ENCODE assay signal across 12 cellular contexts in the genomic region with DNA sequence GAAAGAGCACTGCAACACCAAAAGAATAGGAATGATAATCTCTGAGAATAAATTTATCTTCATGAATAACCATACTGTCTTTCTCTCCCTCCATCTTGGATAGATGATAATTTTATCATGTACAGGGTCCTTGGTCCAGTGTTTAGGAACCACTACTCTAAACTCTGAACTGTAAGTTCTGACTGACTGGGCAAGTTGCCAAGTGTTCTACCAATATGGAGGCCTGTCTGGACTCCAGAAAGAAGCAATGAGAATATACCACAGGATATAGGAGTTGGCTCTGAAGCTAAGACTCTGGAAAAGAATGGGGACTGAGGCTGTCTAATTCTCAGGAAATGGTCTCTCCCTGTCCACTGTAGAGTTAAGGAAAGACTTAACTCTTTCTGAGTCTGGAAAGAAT. TPM values are rescaled to one million over a fixed set of nuclear protein-coding genes. Genes with fewer than 3 reads are reported as not detected.
DNase-seq lines count a peak whose midpoint lies in the region; ATAC-seq, FAIRE-seq and TF ChIP-seq lines count a peak whose summit lies in the region.
"Had no signal": no experiment of that assay in that cellular context is flagged by ENCODE, and none has a peak within 500 bp of the region (broad histone marks: within the 10 kb centered on the region; RNA-seq: fewer than 3 reads in every experiment).

No MANE protein-coding gene starts in this region.

- H3K4me1 Mint-ChIP-seq in activated CD4-positive, alpha-beta memory T cell treated with anti-CD3 and anti-CD28 coated beads for 36 hours (ENCODE audit: low read depth) = peaks cover 41% of the 10 kb centered on the region
- peaks cover 65 to 77% of the 10 kb centered on the region in 2 donors for H3K4me1 Mint-ChIP-seq in immature natural killer cell

- H3K9ac ChIP-seq in HepG2 (ENCODE audit: insufficient read depth, low read depth, low read length) = no peak overlapping the region

- in situ Hi-C loops in HepG2 (cut with HindIII; ENCODE audit: extremely low pct_ligation_motif_present, low pct_unique_long_range_greater_than_20kb) = no loop called here

- CTCF ChIA-PET in HepG2 (lab: Yijun Ruan, JAX; ENCODE audit: low intra/inter-chr PET ratio, low total read pairs) = no interaction called here
- CTCF ChIA-PET in activated CD4-positive, alpha-beta memory T cell treated with anti-CD3 and anti-CD28 coated beads for 36 hours (lab: Charles Lee) = interaction anchor here (2.5 kb wide), 1 partner anchor 18 kb away, joined by 10 read pairs; no protein-coding TSS in a partner anchor

- TF ChIP-seq POLR2A in HepG2 (IDR thresholded peaks at IDR 0.05; ENCODE audit: insufficient read depth in 1 of 2, low read depth in 2 of 2, low read length in 2 of 2) (no peak), right lobe of liver (IDR thresholded peaks at IDR 0.05) (no peak)

- ATAC-seq in HepG2 (no peak), right lobe of liver (no peak), HG02973 (IDR thresholded peaks at IDR 0.05; ENCODE audit: unreplicated experiment) (no peak), GM18870 (IDR thresholded peaks at IDR 0.05; ENCODE audit: unreplicated experiment) (no peak)
- ATAC-seq: mucosa of descending colon had no signal

- no peak overlapping the region for H2AFZ ChIP-seq in HepG2 (ENCODE audit: low read length)

- TF ChIP-seq RAD21 in HepG2 (CRISPR knock-in tag; IDR thresholded peaks at IDR 0.05) = no peak

- H3K9me3 Mint-ChIP-seq in activated CD4-positive, alpha-beta memory T cell treated with anti-CD3 and anti-CD28 coated beads for 36 hours = no peaks in the 10 kb centered on the region
- H3K9me3 Mint-ChIP-seq in immature natural killer cell = no peaks in the 10 kb centered on the region

- H4K20me1 ChIP-seq in HepG2 (ENCODE audit: insufficient read depth, low read length) = no peaks in the 10 kb centered on the region

- DNase-seq in HepG2 (ENCODE audit: low spot score) (no peak), right lobe of liver (no peak), immature natural killer cell (no peak), NCI-H2081 (lab: John Stamatoyannopoulos, UW) (no peak), hippocampal formation (lab: John Stamatoyannopoulos, UW) (no peak)
- DNase-seq in activated CD4-positive, alpha-beta memory T cell treated with anti-CD3 and anti-CD28 coated beads for 36 hours = no peak
- DNase-seq: effector CD8-positive, alpha-beta T cell; mucosa of descending colon; NCI-H1694; Peyer's patch had no signal

- BruUV-seq in HepG2 (replicated peaks; lab: Mats Ljungman, UMichigan) = no TSS peak

- intact Hi-C loops in HepG2 (cut with micrococcal nuclease; ENCODE audit: unreplicated experiment) = loop anchor here (10.0 kb wide), 1 partner anchor 252 kb away; a partner anchor contains a TSS
- intact Hi-C loops in right lobe of liver (cut with DNase I) = no loop called here
- intact Hi-C loops in activated CD4-positive, alpha-beta memory T cell treated with anti-CD3 and anti-CD28 coated beads for 36 hours (cut with micrococcal nuclease) = loop anchor here (5.0 to 10.0 kb wide), 3 partner anchors 514 to 1628 kb away; a partner anchor contains a TSS

- H3K9me3 ChIP-seq in HepG2 (ENCODE audit: low read length) (no peaks in the 10 kb centered on the region), right lobe of liver (no peaks in the 10 kb centered on the region)
- H3K9me3 ChIP-seq: mucosa of descending colon, Peyer's patch had no signal

- H3K27ac ChIP-seq in HepG2 (ENCODE audit: extremely low read length, insufficient read depth, low read length) = no peak overlapping the region
- H3K27ac ChIP-seq in right lobe of liver = no peak overlapping the region
- H3K27ac ChIP-seq: Peyer's patch had no signal

- H3K27me3 Mint-ChIP-seq in activated CD4-positive, alpha-beta memory T cell treated with anti-CD3 and anti-CD28 coated beads for 36 hours = no peaks in the 10 kb centered on the region
- H3K27me3 Mint-ChIP-seq in immature natural killer cell (ENCODE audit: low read depth in 3 of 3) = peaks cover 0 to 4% (median 3%) of the 10 kb centered on the region in 3 donors

- H3K4me1 ChIP-seq in HepG2 (ENCODE audit: insufficient read depth, low read length) (peaks cover 34% of the 10 kb centered on the region), right lobe of liver (peaks cover 0 to 32% (median 7%) of the 10 kb centered on the region in 4 donors)

- TF ChIP-seq CTCF in HepG2 (CRISPR knock-in tag; IDR thresholded peaks at IDR 0.05) (no peak), right lobe of liver (IDR thresholded peaks at IDR 0.05) (no peak)

- POLR2A ChIA-PET in HepG2 (lab: Yijun Ruan, JAX) = no interaction called here
- POLR2A ChIA-PET in activated CD4-positive, alpha-beta memory T cell treated with anti-CD3 and anti-CD28 coated beads for 36 hours (lab: Charles Lee) = no interaction called here

- FAIRE-seq in HepG2 (lab: Jason Lieb, UNC) = no peak

- H3K4me3 ChIP-seq in HepG2 (replicated peaks in 1 of 3; ENCODE audit: insufficient read depth in 1 of 3, low read depth in 2 of 3, low read length in 3 of 3) = no peak overlapping the region; a peak in 1 of 6 replicates
- no peak overlapping the region for H3K4me3 ChIP-seq in right lobe of liver
- H3K4me3 ChIP-seq: mucosa of descending colon had no signal

- TF ChIP-seq EP300 in HepG2 (IDR thresholded peaks at IDR 0.05; ENCODE audit: low read depth in 2 of 2, low read length in 2 of 2) (no peak), HepG2 (CRISPR knock-in tag; IDR thresholded peaks at IDR 0.05; ENCODE audit: borderline replicate concordance) (no peak)

- peaks cover 3% of the 10 kb centered on the region for H3K36me3 Mint-ChIP-seq in activated CD4-positive, alpha-beta memory T cell treated with anti-CD3 and anti-CD28 coated beads for 36 hours
- no peaks in the 10 kb centered on the region for H3K36me3 Mint-ChIP-seq in immature natural killer cell

- no peak overlapping the region for H3K27ac Mint-ChIP-seq in activated CD4-positive, alpha-beta memory T cell treated with anti-CD3 and anti-CD28 coated beads for 36 hours
- peak overlapping the region in 5 of 6 donors; percentile 39 to 92 (median 63) for H3K27ac Mint-ChIP-seq in immature natural killer cell

- peak overlapping the region; percentile 25 for H3K4me3 Mint-ChIP-seq in activated CD4-positive, alpha-beta memory T cell treated with anti-CD3 and anti-CD28 coated beads for 36 hours
- peak overlapping the region in 4 of 5 donors; percentile 23 to 99 (median 76) for H3K4me3 Mint-ChIP-seq in immature natural killer cell

- peaks cover 46% of the 10 kb centered on the region for H3K79me2 ChIP-seq in HepG2 (ENCODE audit: insufficient read depth, low read length)

- peaks cover 0 to 2% of the 10 kb centered on the region in 2 experiments; a peak in 1 of 5 replicates for H3K27me3 ChIP-seq in HepG2 (ENCODE audit: control insufficient read depth in 1 of 2, insufficient read depth in 2 of 2, low read length in 2 of 2)
- no peaks in the 10 kb centered on the region for H3K27me3 ChIP-seq in right lobe of liver
- H3K27me3 ChIP-seq: Peyer's patch had no signal

- peak overlapping the region; percentile 93 for H3K4me2 ChIP-seq in HepG2 (ENCODE audit: low read depth, low read length)

- no peaks in the 10 kb centered on the region for H3K36me3 ChIP-seq in HepG2 (replicated peaks in 1 of 2; ENCODE audit: control insufficient read depth in 1 of 2, insufficient read depth in 2 of 2, low read length in 2 of 2)
- no peaks in the 10 kb centered on the region for H3K36me3 ChIP-seq in right lobe of liver
- H3K36me3 ChIP-seq: Peyer's patch had no signal

RNA-seq across cellular contexts. Expression of a gene that starts 1.5 kb away (rescaled TPM):
- total RNA-seq in HepG2 (2016; rRNA removed; fragmentation: Illumina TruSeq; extraction: Trizol) (10.8 and 14.1 TPM in 2 replicates), right lobe of liver (10 to 100 TPM; 20.3 to 37.5 (median 27.8) TPM)
- total RNA-seq in HepG2 (2016; cell fraction: cytosol; rRNA removed; fragmentation: Illumina TruSeq; extraction: Trizol; ENCODE audit: low read depth) = 1.9 and 2.2 TPM in 2 replicates
- total RNA-seq in HepG2 (2016; cell fraction: insoluble cytoplasmic fraction; rRNA removed; fragmentation: Illumina TruSeq; extraction: Trizol) = 7.0 and 14.0 TPM in 2 replicates
- total RNA-seq in HepG2 (2016; cell fraction: membrane; rRNA removed; fragmentation: Illumina TruSeq; extraction: Trizol) = 4.6 TPM in 2 replicates
- total RNA-seq in HepG2 (2016; cell fraction: nucleus; rRNA removed; fragmentation: Illumina TruSeq; extraction: Trizol) = 19.5 and 19.8 TPM in 2 replicates
- polyA plus RNA-seq in HepG2 (2011; rRNA removed) (18.6 and 19.8 TPM in 2 replicates), immature natural killer cell (10 to 100 TPM; 11.9 to 20.5 (median 15.1) TPM)
- polyA plus RNA-seq in HepG2 (2011; cell fraction: cytosol; rRNA removed) = 7.7 and 17.1 TPM in 2 replicates
- polyA plus RNA-seq in HepG2 (2011; cell fraction: nucleus; rRNA removed) = 117 and 120 TPM in 2 replicates
- polyA plus RNA-seq in HepG2 (2012) = 7.3 and 8.4 TPM in 2 replicates
- 0.87 and 0.91 TPM in 2 replicates for polyA plus RNA-seq in HepG2 (2016; cell fraction: cytosol; fragmentation: Illumina TruSeq; extraction: Trizol; ENCODE audit: low read depth)
- 5.6 and 7.1 TPM in 2 replicates for polyA plus RNA-seq in HepG2 (2016; cell fraction: insoluble cytoplasmic fraction; fragmentation: Illumina TruSeq; extraction: Trizol; ENCODE audit: low read depth)
- 1.9 TPM in 2 replicates for polyA plus RNA-seq in HepG2 (2016; cell fraction: membrane; fragmentation: Illumina TruSeq; extraction: Trizol; ENCODE audit: low read depth)
- 40.7 and 43.9 TPM in 2 replicates for polyA plus RNA-seq in HepG2 (2016; cell fraction: nucleus; fragmentation: Illumina TruSeq; extraction: Trizol; ENCODE audit: insufficient read depth, low read depth)
- polyA minus RNA-seq in HepG2 (2011; rRNA and poly(A)+ RNA removed; ENCODE audit: low replicate concordance) = 38.9 and 55.6 TPM in 2 replicates
- 4.6 and 7.2 TPM in 2 replicates for polyA minus RNA-seq in HepG2 (2011; cell fraction: cytosol; rRNA and poly(A)+ RNA removed)
- 30.1 and 32.3 TPM in 2 replicates for polyA minus RNA-seq in HepG2 (2011; cell fraction: nucleus; rRNA and poly(A)+ RNA removed)
- 10 to 100 TPM; 15.3 to 15.8 TPM for total RNA-seq in activated CD4-positive, alpha-beta memory T cell treated with anti-CD3 and anti-CD28 coated beads for 36 hours

RNA-seq across cellular contexts. Expression of a gene that starts 6.0 kb away (rescaled TPM):
- total RNA-seq in HepG2 (2016; rRNA removed; fragmentation: Illumina TruSeq; extraction: Trizol) (not detected in 2 replicates), right lobe of liver (under 1 TPM in 1 of 6 experiments, not detected in 5; 0.25 TPM)
- not detected in 2 replicates for total RNA-seq in HepG2 (2016; cell fraction: cytosol; rRNA removed; fragmentation: Illumina TruSeq; extraction: Trizol; ENCODE audit: low read depth)
- total RNA-seq in HepG2 (2016; cell fraction: insoluble cytoplasmic fraction; rRNA removed; fragmentation: Illumina TruSeq; extraction: Trizol) = not detected in 2 replicates
- total RNA-seq in HepG2 (2016; cell fraction: membrane; rRNA removed; fragmentation: Illumina TruSeq; extraction: Trizol) = not detected in 2 replicates
- not detected in 2 replicates for total RNA-seq in HepG2 (2016; cell fraction: nucleus; rRNA removed; fragmentation: Illumina TruSeq; extraction: Trizol)
- polyA plus RNA-seq in HepG2 (2011; rRNA removed) (0.03 and 0.07 TPM in 2 replicates), immature natural killer cell (not detected)
- 0.04 TPM in 1 of 2 replicates, not detected in the other for polyA plus RNA-seq in HepG2 (2011; cell fraction: cytosol; rRNA removed)
- 0.21 TPM in 1 of 2 replicates, not detected in the other for polyA plus RNA-seq in HepG2 (2011; cell fraction: nucleus; rRNA removed)
- not detected in 2 replicates for polyA plus RNA-seq in HepG2 (2012)
- not detected in 2 replicates for polyA plus RNA-seq in HepG2 (2016; cell fraction: cytosol; fragmentation: Illumina TruSeq; extraction: Trizol; ENCODE audit: low read depth)
- not detected in 2 replicates for polyA plus RNA-seq in HepG2 (2016; cell fraction: insoluble cytoplasmic fraction; fragmentation: Illumina TruSeq; extraction: Trizol; ENCODE audit: low read depth)
- not detected in 2 replicates for polyA plus RNA-seq in HepG2 (2016; cell fraction: membrane; fragmentation: Illumina TruSeq; extraction: Trizol; ENCODE audit: low read depth)
- polyA plus RNA-seq in HepG2 (2016; cell fraction: nucleus; fragmentation: Illumina TruSeq; extraction: Trizol; ENCODE audit: insufficient read depth, low read depth) = not detected in 2 replicates
- polyA minus RNA-seq in HepG2 (2011; rRNA and poly(A)+ RNA removed; ENCODE audit: low replicate concordance) = 0.09 and 0.10 TPM in 2 replicates
- not detected in 2 replicates for polyA minus RNA-seq in HepG2 (2011; cell fraction: cytosol; rRNA and poly(A)+ RNA removed)
- not detected in 2 replicates for polyA minus RNA-seq in HepG2 (2011; cell fraction: nucleus; rRNA and poly(A)+ RNA removed)
- total RNA-seq in activated CD4-positive, alpha-beta memory T cell treated with anti-CD3 and anti-CD28 coated beads for 36 hours = not detected

RNA-seq across cellular contexts. Expression of a gene that starts 26.7 kb away (rescaled TPM):
- total RNA-seq in HepG2 (2016; rRNA removed; fragmentation: Illumina TruSeq; extraction: Trizol) = not detected in 2 replicates
- total RNA-seq in HepG2 (2016; cell fraction: cytosol; rRNA removed; fragmentation: Illumina TruSeq; extraction: Trizol; ENCODE audit: low read depth) = not detected in 2 replicates
- not detected in 2 replicates for total RNA-seq in HepG2 (2016; cell fraction: insoluble cytoplasmic fraction; rRNA removed; fragmentation: Illumina TruSeq; extraction: Trizol)
- total RNA-seq in HepG2 (2016; cell fraction: membrane; rRNA removed; fragmentation: Illumina TruSeq; extraction: Trizol) = not detected in 2 replicates
- total RNA-seq in HepG2 (2016; cell fraction: nucleus; rRNA removed; fragmentation: Illumina TruSeq; extraction: Trizol) = not detected in 2 replicates
- not detected in 2 replicates for polyA plus RNA-seq in HepG2 (2011; rRNA removed)
- polyA plus RNA-seq in HepG2 (2011; cell fraction: cytosol; rRNA removed) = not detected in 2 replicates
- polyA plus RNA-seq in HepG2 (2011; cell fraction: nucleus; rRNA removed) = not detected in 2 replicates
- not detected in 2 replicates for polyA plus RNA-seq in HepG2 (2012)
- polyA plus RNA-seq in HepG2 (2016; cell fraction: cytosol; fragmentation: Illumina TruSeq; extraction: Trizol; ENCODE audit: low read depth) = not detected in 2 replicates
- not detected in 2 replicates for polyA plus RNA-seq in HepG2 (2016; cell fraction: insoluble cytoplasmic fraction; fragmentation: Illumina TruSeq; extraction: Trizol; ENCODE audit: low read depth)
- polyA plus RNA-seq in HepG2 (2016; cell fraction: membrane; fragmentation: Illumina TruSeq; extraction: Trizol; ENCODE audit: low read depth) = not detected in 2 replicates
- polyA plus RNA-seq in HepG2 (2016; cell fraction: nucleus; fragmentation: Illumina TruSeq; extraction: Trizol; ENCODE audit: insufficient read depth, low read depth) = not detected in 2 replicates
- polyA minus RNA-seq in HepG2 (2011; rRNA and poly(A)+ RNA removed; ENCODE audit: low replicate concordance) = 0.06 TPM in 1 of 2 replicates, not detected in the other
- not detected in 2 replicates for polyA minus RNA-seq in HepG2 (2011; cell fraction: cytosol; rRNA and poly(A)+ RNA removed)
- not detected in 2 replicates for polyA minus RNA-seq in HepG2 (2011; cell fraction: nucleus; rRNA and poly(A)+ RNA removed)
- total RNA-seq in right lobe of liver = not detected
- total RNA-seq in activated CD4-positive, alpha-beta memory T cell treated with anti-CD3 and anti-CD28 coated beads for 36 hours = not detected
- not detected for polyA plus RNA-seq in immature natural killer cell
- total RNA-seq: Peyer's patch had no signal

RNA-seq across cellular contexts. Expression of a gene that starts 27.5 kb away (rescaled TPM):
- total RNA-seq in HepG2 (2016; rRNA removed; fragmentation: Illumina TruSeq; extraction: Trizol) (not detected in 2 replicates), right lobe of liver (not detected)
- total RNA-seq in HepG2 (2016; cell fraction: cytosol; rRNA removed; fragmentation: Illumina TruSeq; extraction: Trizol; ENCODE audit: low read depth) = not detected in 2 replicates
- not detected in 2 replicates for total RNA-seq in HepG2 (2016; cell fraction: insoluble cytoplasmic fraction; rRNA removed; fragmentation: Illumina TruSeq; extraction: Trizol)
- total RNA-seq in HepG2 (2016; cell fraction: membrane; rRNA removed; fragmentation: Illumina TruSeq; extraction: Trizol) = not detected in 2 replicates
- total RNA-seq in HepG2 (2016; cell fraction: nucleus; rRNA removed; fragmentation: Illumina TruSeq; extraction: Trizol) = not detected in 2 replicates
- polyA plus RNA-seq in HepG2 (2011; rRNA removed) (not detected in 2 replicates), immature natural killer cell (not detected)
- polyA plus RNA-seq in HepG2 (2011; cell fraction: cytosol; rRNA removed) = not detected in 2 replicates
- polyA plus RNA-seq in HepG2 (2011; cell fraction: nucleus; rRNA removed) = not detected in 2 replicates
- 0.12 TPM in 1 of 2 replicates, not detected in the other for polyA plus RNA-seq in HepG2 (2012)
- not detected in 2 replicates for polyA plus RNA-seq in HepG2 (2016; cell fraction: cytosol; fragmentation: Illumina TruSeq; extraction: Trizol; ENCODE audit: low read depth)
- polyA plus RNA-seq in HepG2 (2016; cell fraction: insoluble cytoplasmic fraction; fragmentation: Illumina TruSeq; extraction: Trizol; ENCODE audit: low read depth) = not detected in 2 replicates
- polyA plus RNA-seq in HepG2 (2016; cell fraction: membrane; fragmentation: Illumina TruSeq; extraction: Trizol; ENCODE audit: low read depth) = not detected in 2 replicates
- not detected in 2 replicates for polyA plus RNA-seq in HepG2 (2016; cell fraction: nucleus; fragmentation: Illumina TruSeq; extraction: Trizol; ENCODE audit: insufficient read depth, low read depth)
- polyA minus RNA-seq in HepG2 (2011; rRNA and poly(A)+ RNA removed; ENCODE audit: low replicate concordance) = not detected in 2 replicates
- not detected in 2 replicates for polyA minus RNA-seq in HepG2 (2011; cell fraction: cytosol; rRNA and poly(A)+ RNA removed)
- not detected in 2 replicates for polyA minus RNA-seq in HepG2 (2011; cell fraction: nucleus; rRNA and poly(A)+ RNA removed)
- total RNA-seq in activated CD4-positive, alpha-beta memory T cell treated with anti-CD3 and anti-CD28 coated beads for 36 hours = not detected
- total RNA-seq: mucosa of descending colon, Peyer's patch had no signal

RNA-seq across cellular contexts. Expression of a gene that starts 33.9 kb away (rescaled TPM):
- total RNA-seq in HepG2 (2016; rRNA removed; fragmentation: Illumina TruSeq; extraction: Trizol) = not detected in 2 replicates
- total RNA-seq in HepG2 (2016; cell fraction: cytosol; rRNA removed; fragmentation: Illumina TruSeq; extraction: Trizol; ENCODE audit: low read depth) = not detected in 2 replicates
- not detected in 2 replicates for total RNA-seq in HepG2 (2016; cell fraction: insoluble cytoplasmic fraction; rRNA removed; fragmentation: Illumina TruSeq; extraction: Trizol)
- not detected in 2 replicates for total RNA-seq in HepG2 (2016; cell fraction: membrane; rRNA removed; fragmentation: Illumina TruSeq; extraction: Trizol)
- not detected in 2 replicates for total RNA-seq in HepG2 (2016; cell fraction: nucleus; rRNA removed; fragmentation: Illumina TruSeq; extraction: Trizol)
- polyA plus RNA-seq in HepG2 (2011; rRNA removed) = not detected in 2 replicates
- polyA plus RNA-seq in HepG2 (2011; cell fraction: cytosol; rRNA removed) = not detected in 2 replicates
- not detected in 2 replicates for polyA plus RNA-seq in HepG2 (2011; cell fraction: nucleus; rRNA removed)
- not detected in 2 replicates for polyA plus RNA-seq in HepG2 (2012)
- polyA plus RNA-seq in HepG2 (2016; cell fraction: cytosol; fragmentation: Illumina TruSeq; extraction: Trizol; ENCODE audit: low read depth) = not detected in 2 replicates
- polyA plus RNA-seq in HepG2 (2016; cell fraction: insoluble cytoplasmic fraction; fragmentation: Illumina TruSeq; extraction: Trizol; ENCODE audit: low read depth) = not detected in 2 replicates
- not detected in 2 replicates for polyA plus RNA-seq in HepG2 (2016; cell fraction: membrane; fragmentation: Illumina TruSeq; extraction: Trizol; ENCODE audit: low read depth)
- polyA plus RNA-seq in HepG2 (2016; cell fraction: nucleus; fragmentation: Illumina TruSeq; extraction: Trizol; ENCODE audit: insufficient read depth, low read depth) = not detected in 2 replicates
- not detected in 2 replicates for polyA minus RNA-seq in HepG2 (2011; rRNA and poly(A)+ RNA removed; ENCODE audit: low replicate concordance)
- not detected in 2 replicates for polyA minus RNA-seq in HepG2 (2011; cell fraction: cytosol; rRNA and poly(A)+ RNA removed)
- not detected in 2 replicates for polyA minus RNA-seq in HepG2 (2011; cell fraction: nucleus; rRNA and poly(A)+ RNA removed)
- total RNA-seq in right lobe of liver = not detected
- total RNA-seq in activated CD4-positive, alpha-beta memory T cell treated with anti-CD3 and anti-CD28 coated beads for 36 hours = not detected
- polyA plus RNA-seq in immature natural killer cell = not detected
- total RNA-seq: mucosa of descending colon, Peyer's patch had no signal

Comparison
In these comparisons a context has a peak if more than half of its experiments do, and no peak if none do; other contexts are left out.
1. intact Hi-C loops: an anchor here in HepG2 (10.0 kb wide) and activated CD4-positive, alpha-beta memory T cell treated with anti-CD3 and anti-CD28 coated beads for 36 hours (5.0 to 10.0 kb wide); none called in right lobe of liver.